In the genomic region with DNA sequence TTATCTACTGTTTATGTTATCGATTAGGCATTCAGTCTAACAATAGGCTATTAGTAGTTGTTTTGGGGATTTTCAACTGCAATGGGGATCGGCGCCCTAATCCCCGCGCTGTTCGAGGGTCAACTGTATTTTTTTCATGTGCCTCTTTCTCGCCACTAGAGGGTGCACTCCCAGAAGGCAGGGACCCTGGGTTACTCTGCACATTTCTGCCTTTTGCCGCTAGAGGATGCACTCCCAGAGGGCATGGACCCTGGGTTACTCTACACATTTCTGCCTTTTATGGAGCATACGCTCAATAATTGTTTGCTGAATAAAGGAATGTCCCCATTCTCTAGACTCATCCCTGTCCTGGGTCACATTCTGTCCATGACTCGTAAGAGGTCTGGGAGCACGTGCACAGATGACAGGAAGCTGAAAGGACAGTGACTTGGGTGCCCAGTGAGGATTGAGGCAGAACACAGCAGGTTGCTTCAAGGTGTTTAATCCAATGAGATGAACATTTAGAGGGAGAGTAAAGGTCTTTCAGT, we compare ENCODE assay signal across 8 cellular contexts. TPM values are rescaled to one million over a fixed set of nuclear protein-coding genes. Genes with fewer than 3 reads are reported as not detected.
DNase-seq lines count a peak whose midpoint lies in the region; FAIRE-seq and TF ChIP-seq lines count a peak whose summit lies in the region.

No MANE protein-coding gene starts in this region.

- H3K4me3 Mint-ChIP-seq in CD8-positive, alpha-beta memory T cell: no peak overlapping the region
- no peak overlapping the region for H3K4me3 Mint-ChIP-seq in MCF 10A (ENCODE audit: unreplicated experiment)

- H3K4me1 Mint-ChIP-seq in CD8-positive, alpha-beta memory T cell: peaks cover 4 to 5% (median 4%) of the 10 kb centered on the region in 3 donors
- no peaks in the 10 kb centered on the region for H3K4me1 Mint-ChIP-seq in MCF 10A (ENCODE audit: insufficient read depth, unreplicated experiment)

- H3K9me3 ChIP-seq in CD8-positive, alpha-beta memory T cell (ENCODE audit: low read length): no peaks in the 10 kb centered on the region

- intact Hi-C loops in MCF 10A (cut with micrococcal nuclease): loop anchor here (1.0 to 5.0 kb wide), 4 partner anchors 14 to 157 kb away; a partner anchor contains a TSS

- no peak overlapping the region for H3K27ac ChIP-seq in CD8-positive, alpha-beta memory T cell (ENCODE audit: low read depth, low read length)
- H3K27ac ChIP-seq in VCaP: no peak overlapping the region

- H3K4me1 ChIP-seq in CD8-positive, alpha-beta memory T cell (ENCODE audit: insufficient read depth, low read length): no peaks in the 10 kb centered on the region

- POLR2A ChIA-PET in CD8-positive, alpha-beta memory T cell (lab: Charles Lee): no interaction called here
- POLR2A ChIA-PET in MCF 10A (lab: Yijun Ruan, JAX): interaction anchor here (1.0 to 1.6 kb wide), 3 partner anchors 9 to 181 kb away, joined by 3 to 4 read pairs (median 4); a partner anchor contains a TSS

- CTCF ChIA-PET in CD8-positive, alpha-beta memory T cell (lab: Charles Lee): interaction anchor here (0.6 to 2.7 kb wide), 12 partner anchors 9 to 1221 kb away, joined by 3 to 12 read pairs (median 4); a partner anchor contains a TSS
- CTCF ChIA-PET in MCF 10A (lab: Yijun Ruan, JAX): interaction anchor here (0.6 to 6.6 kb wide), 29 partner anchors 9 to 783 kb away, joined by 3 to 75 read pairs (median 5); a partner anchor contains a TSS

- H3K4me3 ChIP-seq in CD8-positive, alpha-beta memory T cell (ENCODE audit: low read length): no peak overlapping the region

- H3K36me3 ChIP-seq in CD8-positive, alpha-beta memory T cell (ENCODE audit: insufficient read depth, low read length): no peaks in the 10 kb centered on the region

- no TSS peak for BruUV-seq in MCF 10A (replicated peaks; lab: Mats Ljungman, UMichigan)

- no peaks in the 10 kb centered on the region for H3K27me3 ChIP-seq in CD8-positive, alpha-beta memory T cell (ENCODE audit: insufficient read depth, low read length, poor library complexity, severe bottlenecking)

- TF ChIP-seq CTCF in VCaP (conservative IDR thresholded peaks at IDR 0.05): peak; percentile 100
- TF ChIP-seq CTCF in MCF 10A (IDR thresholded peaks at IDR 0.05; ENCODE audit: unreplicated experiment): peak; percentile 98

- peaks cover 0 to 9% (median 3%) of the 10 kb centered on the region in 5 donors for H3K9me3 Mint-ChIP-seq in CD8-positive, alpha-beta memory T cell
- H3K9me3 Mint-ChIP-seq in MCF 10A (ENCODE audit: unreplicated experiment): no peaks in the 10 kb centered on the region

- peak; percentile 29 to 77 (median 54) for DNase-seq in CD8-positive, alpha-beta memory T cell
- DNase-seq in H54 (ENCODE audit: insufficient read length, low spot score) (peak; percentile 19), NCI-H2107 (lab: John Stamatoyannopoulos, UW) (peak; percentile 42), MCF 10A (ENCODE audit: unreplicated experiment) (peak; percentile 82), islet precursor cell (peak; percentile 77), GOT3 (lab: John Stamatoyannopoulos, UW) (no peak)
- DNase-seq in stimulated activated CD4-positive, alpha-beta T cell treated with anti-CD3 and anti-CD28 coated beads, Interleukin-2, amount 100 ng/mL, for 48 hours: peak; percentile 48 to 57

- H3K27me3 Mint-ChIP-seq in CD8-positive, alpha-beta memory T cell: peaks cover 27 to 44% of the 10 kb centered on the region in 2 donors
- H3K27me3 Mint-ChIP-seq in MCF 10A (ENCODE audit: insufficient read depth, unreplicated experiment): peaks cover 97% of the 10 kb centered on the region

- TF ChIP-seq POLR2A in H54 (IDR thresholded peaks at IDR 0.05; ENCODE audit: low read depth, low read length): no peak

- FAIRE-seq in H54 (lab: Jason Lieb, UNC): no peak

- H3K27ac Mint-ChIP-seq in CD8-positive, alpha-beta memory T cell: peak overlapping the region in 1 of 8 donors; percentile 4
- no peak overlapping the region for H3K27ac Mint-ChIP-seq in MCF 10A (ENCODE audit: low read depth, unreplicated experiment)

- no peaks in the 10 kb centered on the region for H3K36me3 Mint-ChIP-seq in CD8-positive, alpha-beta memory T cell
- no peaks in the 10 kb centered on the region for H3K36me3 Mint-ChIP-seq in MCF 10A (ENCODE audit: insufficient read depth, unreplicated experiment)

RNA-seq across cellular contexts. Expression of a gene that starts 27.9 kb away (rescaled TPM):
- 1 to 10 TPM; 3.7 to 4.3 TPM for total RNA-seq in CD8-positive, alpha-beta memory T cell
- polyA plus RNA-seq in CD8-positive, alpha-beta memory T cell: 15.0 TPM
- total RNA-seq in MCF 10A (2022): 3.3 and 3.7 TPM in 2 replicates

RNA-seq across cellular contexts. Expression of a gene that starts 50.9 kb away (rescaled TPM):
- not detected for total RNA-seq in CD8-positive, alpha-beta memory T cell
- not detected for polyA plus RNA-seq in CD8-positive, alpha-beta memory T cell
- not detected in 2 replicates for total RNA-seq in MCF 10A (2022)
